ENCODE assay signal across 25 cellular contexts in genomic region chr11:95586681-95587080, GRCh38.
"Had no signal": no experiment of that assay in that cellular context is flagged by ENCODE, and none has a peak within 500 bp of the region (broad histone marks: within the 10 kb centered on the region; RNA-seq: fewer than 3 reads in every experiment).

No MANE protein-coding gene starts in this region.

- ATAC-seq: activated naive CD8-positive, alpha-beta T cell treated with anti-CD3 and anti-CD28 coated beads, Interleukin-2, amount 50 U/mL, for 24 hours; heart right ventricle; naive thymus-derived CD8-positive, alpha-beta T cell; right cardiac atrium; T-cell had no signal

- FAIRE-seq: endothelial cell of umbilical vein had no signal

- H3K27ac ChIP-seq: breast epithelium, esophagus squamous epithelium, heart right ventricle, left ventricle myocardium inferior, transverse colon had no signal

- H3K4me3 Mint-ChIP-seq: activated B cell treated with CpG ODN at 0.5 μM for 24 hours; activated CD4-positive, alpha-beta memory T cell treated with anti-CD3 and anti-CD28 coated beads for 36 hours; activated naive CD8-positive, alpha-beta T cell treated with anti-CD3 and anti-CD28 coated beads, Interleukin-2, amount 50 U/mL, for 24 hours; activated T-helper 1 cell treated with anti-CD3 and anti-CD28 coated beads, Interleukin-12 subunit alpha, Interleukin-12 subunit beta, Interleukin-2, Interleukin-4 antibody, amounts not matched to agents 30 ng/mL and 10 ng/mL and 1 ng/mL, durations not matched to agents 14 hours and 24 hours and 36 hours; dendritic cell treated with granulocyte-macrophage colony-stimulating factor and Interleukin-4, amounts not matched to agents 40 ng/mL and 50 ng/mL, for 4 days; naive thymus-derived CD8-positive, alpha-beta T cell; stimulated activated naive CD8-positive, alpha-beta T cell treated with anti-CD3 and anti-CD28 coated beads, Interleukin-15, Interleukin-2, amounts not matched to agents 100 ng/mL and 50 ng/mL, for 24 hours; T-cell had no signal

- H3K4me1 ChIP-seq: breast epithelium, esophagus squamous epithelium, heart right ventricle, left ventricle myocardium inferior, transverse colon had no signal

- H3K27ac Mint-ChIP-seq: activated B cell treated with CpG ODN at 0.5 μM for 24 hours; activated CD4-positive, alpha-beta memory T cell treated with anti-CD3 and anti-CD28 coated beads for 36 hours; activated naive CD8-positive, alpha-beta T cell treated with anti-CD3 and anti-CD28 coated beads, Interleukin-2, amount 50 U/mL, for 24 hours; activated T-helper 1 cell treated with anti-CD3 and anti-CD28 coated beads, Interleukin-12 subunit alpha, Interleukin-12 subunit beta, Interleukin-2, Interleukin-4 antibody, amounts not matched to agents 30 ng/mL and 10 ng/mL and 1 ng/mL, durations not matched to agents 14 hours and 24 hours and 36 hours; dendritic cell treated with granulocyte-macrophage colony-stimulating factor and Interleukin-4, amounts not matched to agents 40 ng/mL and 50 ng/mL, for 4 days; progenitor cell of endocrine pancreas; stimulated activated naive CD8-positive, alpha-beta T cell treated with anti-CD3 and anti-CD28 coated beads, Interleukin-15, Interleukin-2, amounts not matched to agents 100 ng/mL and 50 ng/mL, for 24 hours; T-cell had no signal

- H3K36me3 Mint-ChIP-seq: activated CD4-positive, alpha-beta memory T cell treated with anti-CD3 and anti-CD28 coated beads for 36 hours; naive thymus-derived CD8-positive, alpha-beta T cell; T-cell had no signal

- DNase-seq: activated B cell treated with CpG ODN at 0.5 μM for 24 hours; activated CD4-positive, alpha-beta memory T cell treated with anti-CD3 and anti-CD28 coated beads for 36 hours; activated CD4-positive, alpha-beta T cell treated with anti-CD3 and anti-CD28 coated beads for 4 hours; activated naive CD4-positive, alpha-beta T cell; activated naive CD8-positive, alpha-beta T cell treated with anti-CD3 and anti-CD28 coated beads, Interleukin-2, amount 50 U/mL, for 24 hours; activated T-cell treated with anti-CD3 and anti-CD28 coated beads for 4 hours; anterior cingulate cortex; cerebellar nuclear complex; effector memory CD4-positive, alpha-beta T cell; esophagus squamous epithelium; heart right ventricle; left ventricle myocardium inferior; mammary epithelial cell; naive thymus-derived CD8-positive, alpha-beta T cell; right cardiac atrium; stimulated activated CD4-positive, alpha-beta T cell treated with anti-CD3 and anti-CD28 coated beads, Interleukin-15, amount 100 ng/mL, for 24 hours; stimulated activated CD4-positive, alpha-beta T cell treated with anti-CD3 and anti-CD28 coated beads, Interleukin-2, amount 100 ng/mL, for 48 hours; T-cell; transverse colon had no signal

- H3K9me3 Mint-ChIP-seq: activated B cell treated with CpG ODN at 0.5 μM for 24 hours; activated CD4-positive, alpha-beta memory T cell treated with anti-CD3 and anti-CD28 coated beads for 36 hours; dendritic cell treated with granulocyte-macrophage colony-stimulating factor and Interleukin-4, amounts not matched to agents 40 ng/mL and 50 ng/mL, for 4 days had no signal

- H3K27me3 ChIP-seq: breast epithelium, esophagus squamous epithelium, heart right ventricle, transverse colon had no signal

- H3K9me3 ChIP-seq: breast epithelium, esophagus squamous epithelium, heart right ventricle, left ventricle myocardium inferior, transverse colon had no signal

- H3K27me3 Mint-ChIP-seq: activated B cell treated with CpG ODN at 0.5 μM for 24 hours; activated CD4-positive, alpha-beta memory T cell treated with anti-CD3 and anti-CD28 coated beads for 36 hours; activated naive CD8-positive, alpha-beta T cell treated with anti-CD3 and anti-CD28 coated beads, Interleukin-2, amount 50 U/mL, for 24 hours; dendritic cell treated with granulocyte-macrophage colony-stimulating factor and Interleukin-4, amounts not matched to agents 40 ng/mL and 50 ng/mL, for 4 days; naive thymus-derived CD8-positive, alpha-beta T cell; stimulated activated naive CD8-positive, alpha-beta T cell treated with anti-CD3 and anti-CD28 coated beads, Interleukin-15, Interleukin-2, amounts not matched to agents 100 ng/mL and 50 ng/mL, for 24 hours; T-cell had no signal
